In the genomic region with DNA sequence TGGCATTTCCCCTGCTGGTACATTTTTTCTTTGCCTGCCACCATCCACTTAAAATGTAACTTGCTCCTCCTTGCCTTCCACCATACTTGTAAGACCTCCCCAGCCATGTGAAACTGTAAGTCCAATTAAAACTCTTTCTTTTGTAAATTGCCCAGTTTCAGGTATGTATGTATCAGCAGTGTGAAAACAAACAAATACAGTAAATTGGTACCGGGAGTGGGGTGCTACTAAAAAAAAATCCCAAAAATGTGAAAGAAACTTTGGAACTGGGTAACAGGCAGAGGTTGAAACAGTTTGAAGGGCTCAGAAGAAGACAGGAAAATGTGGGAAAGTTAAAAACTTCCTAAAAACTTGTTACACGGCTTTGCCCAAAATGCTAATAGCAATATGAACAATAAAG, we compare ENCODE assay signal across 35 cellular contexts.
"Had no signal": no experiment of that assay in that cellular context is flagged by ENCODE, and none has a peak within 500 bp of the region (broad histone marks: within the 10 kb centered on the region; RNA-seq: fewer than 3 reads in every experiment).

No MANE protein-coding gene starts in this region.

- H3K4me3 ChIP-seq: MG63 had no signal

- H3K36me3 ChIP-seq: MG63 had no signal

- H3K9me3 ChIP-seq: MG63 had no signal

- DNase-seq: Karpas-422, Kasumi-1, MG63, MM.1S, MV-4-11, NCI-H1048, NCI-H1092, NCI-H1092 treated with DMSO at 0.1 percent for 48 hours, NCI-H1105, NCI-H1105 treated with DMSO at 0.1 percent for 48 hours, NCI-H1417, NCI-H1417 treated with DMSO at 0.1 percent for 48 hours, NCI-H1436, NCI-H1436 treated with DMSO at 0.1 percent for 48 hours, NCI-H146, NCI-H1694, NCI-H1694 treated with DMSO at 0.1 percent for 48 hours, NCI-H187, NCI-H187 treated with DMSO at 0.1 percent for 48 hours, NCI-H1930, NCI-H2029, NCI-H2029 treated with DMSO at 0.1 percent for 48 hours, NCI-H2081, NCI-H2081 treated with DMSO at 0.1 percent for 48 hours, NCI-H2107, NCI-H2171, NCI-H2171 treated with DMSO at 0.1 percent for 48 hours, NCI-H2227 treated with DMSO at 0.1 percent for 48 hours, NCI-H226, NCI-H345, NCI-H446, NCI-H446 treated with DMSO at 0.1 percent for 48 hours, NCI-H510A, NCI-H510A treated with DMSO at 0.1 percent for 48 hours, NCI-H524 had no signal

- H3K27me3 ChIP-seq: MG63 had no signal
